Comparison of ENCODE assay signal across 8 cellular contexts in genomic region chr20:64049060-64049886, GRCh38. TPM values are rescaled to one million over a fixed set of nuclear protein-coding genes. Genes with fewer than 3 reads are reported as not detected.
DNase-seq lines count a peak whose midpoint lies in the region; ATAC-seq and TF ChIP-seq lines count a peak whose summit lies in the region.

Gene SOX18 (minus strand): TSS chr20:64049639. CDS start chr20:64049516, 123 bp downstream.

- peaks cover 12% of the 10 kb centered on the region for H4K20me1 ChIP-seq in BLaER1

- TF ChIP-seq CTCF in adrenal gland (IDR thresholded peaks at IDR 0.05) (no peak), upper lobe of right lung (IDR thresholded peaks at IDR 0.05) (no peak)

- no peak within 1 kb of the TSS for H3K27ac ChIP-seq in BLaER1
- H3K27ac ChIP-seq in adrenal gland, result peak within 1 kb of the TSS in 1 of 5 donors; percentile 80
- peak within 1 kb of the TSS; percentile 75 for H3K27ac ChIP-seq in upper lobe of right lung

- intact Hi-C loops in adrenal gland (cut with DNase I) (loop anchor here in 1 of 2 donors (5.0 kb wide), 1 partner anchor 63 kb away; no protein-coding TSS in a partner anchor), upper lobe of right lung (cut with DNase I) (no loop called here), posterior cingulate gyrus (cut with DNase I) (no loop called here)

- peak; percentile 65 for DNase-seq in HuH-7.5 (ENCODE audit: low spot score)
- no peak for DNase-seq in adrenal gland
- no peak for DNase-seq in left lobe of liver (ENCODE audit: low spot score)
- DNase-seq in upper lobe of right lung, result no peak
- no peak for DNase-seq in posterior cingulate gyrus
- DNase-seq in putamen (ENCODE audit: low spot score), result no peak

- H3K36me3 ChIP-seq in BLaER1, result no peaks in the 10 kb centered on the region
- H3K36me3 ChIP-seq in adrenal gland (replicated peaks in 1 of 2), result no peaks in the 10 kb centered on the region
- H3K36me3 ChIP-seq in upper lobe of right lung, result no peaks in the 10 kb centered on the region

- TF ChIP-seq POLR2A in adrenal gland (IDR thresholded peaks at IDR 0.05), result peak in 1 of 2 donors; percentile 50

- ATAC-seq in left lobe of liver (peak; percentile 22), upper lobe of right lung (peak; percentile 4), HG03159 (IDR thresholded peaks at IDR 0.05; ENCODE audit: unreplicated experiment) (no peak)

- peak within 1 kb of the TSS; percentile 94 for H3K4me2 ChIP-seq in BLaER1

- H3K4me1 ChIP-seq in BLaER1, result peaks cover 62% of the 10 kb centered on the region
- no peaks in the 10 kb centered on the region for H3K4me1 ChIP-seq in adrenal gland (replicated peaks in 1 of 2)
- peaks cover 12% of the 10 kb centered on the region for H3K4me1 ChIP-seq in upper lobe of right lung

- peak within 1 kb of the TSS; percentile 66 for H3K4me3 ChIP-seq in BLaER1
- H3K4me3 ChIP-seq in adrenal gland, result peak within 1 kb of the TSS in 1 of 4 donors; percentile 32
- H3K4me3 ChIP-seq in upper lobe of right lung, result peak within 1 kb of the TSS; percentile 55

- 0 to 1% (median 0%) methylated on average over 1 to 97 of the region's 112 CpGs; no CpG with 5 or more reads in 1 of the 4 donors for WGBS in adrenal gland, 4 donors

- H3K9me3 ChIP-seq in BLaER1 (no peaks in the 10 kb centered on the region), adrenal gland (replicated peaks in 1 of 3) (no peaks in the 10 kb centered on the region), upper lobe of right lung (no peaks in the 10 kb centered on the region)

- peak within 1 kb of the TSS; percentile 57; the same call in 1 of the 2 replicates for H3K9ac ChIP-seq in BLaER1

- H3K27me3 ChIP-seq in BLaER1 (peaks cover 99% of the 10 kb centered on the region), adrenal gland (peaks cover 60% of the 10 kb centered on the region), upper lobe of right lung (peaks cover 49% of the 10 kb centered on the region)

RNA-seq across cellular contexts. Expression of gene SOX18, which starts in this region (rescaled TPM):
- total RNA-seq in adrenal gland (10 to 100 TPM in 5 of 8 donors, 1 to 10 TPM in 3; 3.0 to 45.2 (median 32.2) TPM), left lobe of liver (8.1 TPM), upper lobe of right lung (135 TPM)
- 10 to 100 TPM in 2 of 3 donors, under 1 TPM in 1; 0.59 to 51.0 (median 16.2) TPM for polyA plus RNA-seq in adrenal gland
